Comparison of ENCODE assay signal across 12 cellular contexts in the genomic region with DNA sequence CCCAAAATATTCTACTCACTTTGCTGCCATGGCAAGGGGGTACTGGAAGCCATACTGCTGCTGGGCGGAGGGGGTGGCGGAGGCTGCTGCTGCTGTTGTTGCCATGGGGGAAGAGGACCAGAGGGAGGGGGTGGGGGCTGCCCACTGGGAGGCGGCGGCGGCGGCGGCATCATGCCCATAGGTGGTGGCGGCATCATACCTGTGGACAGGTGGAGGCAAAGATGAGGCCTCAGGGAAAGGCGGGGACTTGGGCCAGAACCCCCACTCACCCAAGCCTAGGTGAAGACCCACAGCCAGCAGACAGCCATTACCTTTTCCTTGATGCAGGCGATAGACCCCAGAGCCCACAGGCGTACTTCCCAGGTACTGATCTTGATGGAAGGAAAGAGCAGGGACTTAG. TPM values are rescaled to one million over a fixed set of nuclear protein-coding genes. Genes with fewer than 3 reads are reported as not detected.
A peak's percentile ranks its signal among the peaks of the same experiment; 100 is the strongest.
DNase-seq lines count a peak whose midpoint lies in the region; ATAC-seq and TF ChIP-seq lines count a peak whose summit lies in the region.
"Had no signal": no experiment of that assay in that cellular context is flagged by ENCODE, and none has a peak within 500 bp of the region (broad histone marks: within the 10 kb centered on the region; RNA-seq: fewer than 3 reads in every experiment).

No MANE protein-coding gene starts in this region.

- POLR2A ChIA-PET in activated CD4-positive, alpha-beta T cell treated with anti-CD3 and anti-CD28 coated beads, Interleukin-2, amount 10 ng/mL, durations not matched to agents 7 days and 5 days (lab: Charles Lee): no interaction called here

- H3K4me1 ChIP-seq in Loucy (ENCODE audit: insufficient read depth, low read length, poor library complexity, severe bottlenecking) (peaks cover 51% of the 10 kb centered on the region), spleen (peaks cover 61 to 100% (median 90%) of the 10 kb centered on the region in 6 donors)

- no peak for ATAC-seq in HG03521 (IDR thresholded peaks at IDR 0.05; ENCODE audit: unreplicated experiment)
- no peak for ATAC-seq in GM21619 (IDR thresholded peaks at IDR 0.05; ENCODE audit: unreplicated experiment)

- TF ChIP-seq POLR2A in spleen (IDR thresholded peaks at IDR 0.05): no peak

- WGBS in spleen, 5 donors: 94 to 99% (median 97%) methylated on average over 11 of the region's 11 CpGs

- H3K9me3 Mint-ChIP-seq in activated CD4-positive, alpha-beta T cell treated with anti-CD3 and anti-CD28 coated beads, Interleukin-2, amount 10 ng/mL, durations not matched to agents 7 days and 5 days: no peaks in the 10 kb centered on the region
- no peaks in the 10 kb centered on the region for H3K9me3 Mint-ChIP-seq in endothelial cell (ENCODE audit: unreplicated experiment)

- H3K9me3 ChIP-seq in Loucy (ENCODE audit: insufficient read depth, low read depth, low read length) (no peaks in the 10 kb centered on the region), spleen (no peaks in the 10 kb centered on the region)

- intact Hi-C loops in spleen (cut with DNase I; ENCODE audit: low total_unique reads): no loop called here

- H2AFZ ChIP-seq in Loucy (ENCODE audit: low read length): no peak overlapping the region
- H2AFZ ChIP-seq: GM23248 had no signal

- H3K36me3 Mint-ChIP-seq in activated CD4-positive, alpha-beta T cell treated with anti-CD3 and anti-CD28 coated beads, Interleukin-2, amount 10 ng/mL, durations not matched to agents 7 days and 5 days (ENCODE audit: low read depth): peaks cover 92% of the 10 kb centered on the region
- H3K36me3 Mint-ChIP-seq in endothelial cell (ENCODE audit: low read depth, unreplicated experiment): peaks cover 83% of the 10 kb centered on the region

- H3K4me3 ChIP-seq in Loucy (ENCODE audit: low read length, poor library complexity, severe bottlenecking) (peak overlapping the region; percentile 4), spleen (no peak overlapping the region)
- H3K4me3 ChIP-seq: GM23248 had no signal

- no peak for TF ChIP-seq CTCF in Loucy (conservative IDR thresholded peaks at IDR 0.05; ENCODE audit: low read length)
- no peak for TF ChIP-seq CTCF in endothelial cell (IDR thresholded peaks at IDR 0.05; ENCODE audit: unreplicated experiment)
- TF ChIP-seq CTCF in spleen (IDR thresholded peaks at IDR 0.05 in 8 of 11, conservative IDR thresholded peaks at IDR 0.05 in 3 of 11): no peak

- H3K9ac ChIP-seq in Loucy (ENCODE audit: low read depth, low read length, poor library complexity, severe bottlenecking): no peak overlapping the region
- H3K9ac ChIP-seq: GM23248 had no signal

- H3F3A ChIP-seq in Loucy (ENCODE audit: low read depth): peaks cover 40% of the 10 kb centered on the region

- H3K79me2 ChIP-seq in Loucy (ENCODE audit: insufficient read depth, low read length): peaks cover 85% of the 10 kb centered on the region

- H3K4me1 Mint-ChIP-seq in activated CD4-positive, alpha-beta T cell treated with anti-CD3 and anti-CD28 coated beads, Interleukin-2, amount 10 ng/mL, durations not matched to agents 7 days and 5 days: peaks cover 87% of the 10 kb centered on the region
- H3K4me1 Mint-ChIP-seq in endothelial cell (ENCODE audit: unreplicated experiment): peaks cover 46% of the 10 kb centered on the region

- CTCF ChIA-PET in activated CD4-positive, alpha-beta T cell treated with anti-CD3 and anti-CD28 coated beads, Interleukin-2, amount 10 ng/mL, durations not matched to agents 7 days and 5 days (lab: Charles Lee): interaction anchor here (1.1 to 1.2 kb wide), 2 partner anchors 18 to 230 kb away, joined by 3 read pairs; a partner anchor contains a TSS

- H3K27ac ChIP-seq in spleen: peak overlapping the region; percentile 36 to 91 (median 65)
- H3K27ac ChIP-seq: GM23248, HL-60 had no signal

- no peaks in the 10 kb centered on the region for H3K9me2 ChIP-seq in Loucy (replicated peaks; ENCODE audit: low read depth, low read length)

- peaks cover 91% of the 10 kb centered on the region for H3K36me3 ChIP-seq in Loucy (ENCODE audit: insufficient read depth, low read length)
- H3K36me3 ChIP-seq in spleen: peaks cover 4 to 100% (median 89%) of the 10 kb centered on the region in 6 donors

- H3K27ac Mint-ChIP-seq in activated CD4-positive, alpha-beta T cell treated with anti-CD3 and anti-CD28 coated beads, Interleukin-2, amount 10 ng/mL, durations not matched to agents 7 days and 5 days: peak overlapping the region; percentile 91
- H3K27ac Mint-ChIP-seq in endothelial cell (ENCODE audit: unreplicated experiment): peak overlapping the region; percentile 48

- H3K4me3 Mint-ChIP-seq in activated CD4-positive, alpha-beta T cell treated with anti-CD3 and anti-CD28 coated beads, Interleukin-2, amount 10 ng/mL, durations not matched to agents 7 days and 5 days: no peak overlapping the region
- H3K4me3 Mint-ChIP-seq in endothelial cell (ENCODE audit: unreplicated experiment): no peak overlapping the region

- H3K27me3 ChIP-seq in Loucy (ENCODE audit: insufficient read depth, low read length, poor library complexity, severe bottlenecking): no peaks in the 10 kb centered on the region
- no peaks in the 10 kb centered on the region for H3K27me3 ChIP-seq in spleen (replicated peaks in 1 of 7)

- DNase-seq in activated CD4-positive, alpha-beta T cell treated with anti-CD3 and anti-CD28 coated beads, Interleukin-2, amount 10 ng/mL, durations not matched to agents 7 days and 5 days: no peak
- DNase-seq in activated CD4-positive, alpha-beta T cell treated with anti-CD3 and anti-CD28 coated beads, Interleukin-2, amount 50 U/mL, for 48 hours: no peak
- DNase-seq in endothelial cell (ENCODE audit: low spot score) (no peak), spleen (peak; percentile 75), NCI-H2029 treated with DMSO at 0.1 percent for 48 hours (lab: John Stamatoyannopoulos, UW) (no peak)
- DNase-seq: DMS 273 treated with DMSO at 0.1 percent for 48 hours, GM23248, NCI-H2227 treated with DMSO at 0.1 percent for 48 hours had no signal

- no peaks in the 10 kb centered on the region for H3K27me3 Mint-ChIP-seq in activated CD4-positive, alpha-beta T cell treated with anti-CD3 and anti-CD28 coated beads, Interleukin-2, amount 10 ng/mL, durations not matched to agents 7 days and 5 days
- peaks cover 13% of the 10 kb centered on the region for H3K27me3 Mint-ChIP-seq in endothelial cell (ENCODE audit: unreplicated experiment)

- H4K20me1 ChIP-seq in Loucy (ENCODE audit: insufficient read depth, low read length, poor library complexity, severe bottlenecking): peaks cover 97% of the 10 kb centered on the region

- H3K4me2 ChIP-seq in Loucy (ENCODE audit: low read depth, low read length, poor library complexity, severe bottlenecking): no peak overlapping the region

RNA-seq across cellular contexts. Expression of a gene that starts 7.1 kb away (rescaled TPM):
- 1 to 10 TPM; 3.9 to 4.3 TPM for total RNA-seq in activated CD4-positive, alpha-beta T cell treated with anti-CD3 and anti-CD28 coated beads, Interleukin-2, amount 10 ng/mL, durations not matched to agents 7 days and 5 days
- total RNA-seq in endothelial cell (ENCODE audit: unreplicated experiment) (0.26 TPM), spleen (1 to 10 TPM; 2.7 to 7.2 (median 5.1) TPM)
- polyA plus RNA-seq in spleen: 1 to 10 TPM; 1.7 to 2.4 (median 2.1) TPM
- total RNA-seq: GM23248 had no signal
- polyA plus RNA-seq: GM23248 had no signal

RNA-seq across cellular contexts. Expression of a gene that starts 11.5 kb away (rescaled TPM):
- total RNA-seq in activated CD4-positive, alpha-beta T cell treated with anti-CD3 and anti-CD28 coated beads, Interleukin-2, amount 10 ng/mL, durations not matched to agents 7 days and 5 days: 100 to 1,000 TPM; 435 to 456 TPM
- total RNA-seq in endothelial cell (ENCODE audit: unreplicated experiment): 322 TPM
- total RNA-seq in spleen: 100 to 1,000 TPM; 359 to 585 (median 458) TPM
- polyA plus RNA-seq in spleen: 100 to 1,000 TPM in 2 of 3 donors, 10 to 100 TPM in 1; 54.2 to 140 (median 121) TPM

RNA-seq across cellular contexts. Expression of a gene that starts 22.9 kb away (rescaled TPM):
- 100 to 1,000 TPM; 293 to 300 TPM for total RNA-seq in activated CD4-positive, alpha-beta T cell treated with anti-CD3 and anti-CD28 coated beads, Interleukin-2, amount 10 ng/mL, durations not matched to agents 7 days and 5 days
- total RNA-seq in endothelial cell (ENCODE audit: unreplicated experiment) (139 TPM), spleen (100 to 1,000 TPM; 148 to 242 (median 206) TPM)
- polyA plus RNA-seq in spleen: 100 to 1,000 TPM; 216 to 283 (median 252) TPM
- total RNA-seq: GM23248 had no signal

RNA-seq across cellular contexts. Expression of a gene that starts 36.1 kb away (rescaled TPM):
- 10 to 100 TPM; 86.6 to 91.2 TPM for total RNA-seq in activated CD4-positive, alpha-beta T cell treated with anti-CD3 and anti-CD28 coated beads, Interleukin-2, amount 10 ng/mL, durations not matched to agents 7 days and 5 days
- total RNA-seq in endothelial cell (ENCODE audit: unreplicated experiment) (202 TPM), spleen (100 to 1,000 TPM in 1 of 7 donors, 10 to 100 TPM in 6; 41.5 to 106 (median 57.4) TPM)
- polyA plus RNA-seq in spleen: 10 to 100 TPM; 40.8 to 70.8 (median 63.8) TPM

RNA-seq across cellular contexts. Expression of a gene that starts 43.5 kb away (rescaled TPM):
- total RNA-seq in activated CD4-positive, alpha-beta T cell treated with anti-CD3 and anti-CD28 coated beads, Interleukin-2, amount 10 ng/mL, durations not matched to agents 7 days and 5 days: 10 to 100 TPM; 35.1 to 38.7 TPM
- 56.3 TPM for total RNA-seq in endothelial cell (ENCODE audit: unreplicated experiment)
- total RNA-seq in spleen: 10 to 100 TPM; 20.1 to 33.6 (median 28.2) TPM
- 10 to 100 TPM; 17.8 to 27.6 (median 20.5) TPM for polyA plus RNA-seq in spleen
